26 cellular contexts compared by ENCODE assay signal in genomic region chr16:31697744-31698125, GRCh38.
A peak's percentile ranks its signal among the peaks of the same experiment; 100 is the strongest.
DNase-seq lines count a peak whose midpoint lies in the region; ATAC-seq, FAIRE-seq and TF ChIP-seq lines count a peak whose summit lies in the region.
"Had no signal": no experiment of that assay in that cellular context is flagged by ENCODE, and none has a peak within 500 bp of the region (broad histone marks: within the 10 kb centered on the region; RNA-seq: fewer than 3 reads in every experiment).

No MANE protein-coding gene starts in this region.

- in situ Hi-C loops in HepG2 (cut with HindIII; ENCODE audit: extremely low pct_ligation_motif_present, low pct_unique_long_range_greater_than_20kb) = loop anchor here (5.0 kb wide), 1 partner anchor 180 kb away; no protein-coding TSS in a partner anchor

- ATAC-seq in HepG2 = no peak
- ATAC-seq in right lobe of liver = no peak
- ATAC-seq in GM18511 (IDR thresholded peaks at IDR 0.05; ENCODE audit: unreplicated experiment) = no peak
- ATAC-seq: GM12878 had no signal

- TF ChIP-seq EP300 in HepG2 (IDR thresholded peaks at IDR 0.05; ENCODE audit: low read depth in 2 of 2, low read length in 2 of 2) (no peak), HepG2 (CRISPR knock-in tag; IDR thresholded peaks at IDR 0.05; ENCODE audit: borderline replicate concordance) (no peak)

- peaks cover 1% of the 10 kb centered on the region for H3K36me3 Mint-ChIP-seq in progenitor cell of endocrine pancreas (ENCODE audit: insufficient read depth)

- FAIRE-seq in HepG2 (lab: Jason Lieb, UNC) = no peak
- FAIRE-seq: GM12878, GM12892, GM18507, GM19239 had no signal

- peaks cover 5% of the 10 kb centered on the region for H3K27me3 Mint-ChIP-seq in progenitor cell of endocrine pancreas
- H3K27me3 Mint-ChIP-seq: CD4-positive, alpha-beta memory T cell; CD8-positive, alpha-beta memory T cell had no signal

- no peak for TF ChIP-seq RAD21 in HepG2 (CRISPR knock-in tag; IDR thresholded peaks at IDR 0.05)

- TF ChIP-seq CTCF in HepG2 (CRISPR knock-in tag; IDR thresholded peaks at IDR 0.05) (no peak), right lobe of liver (IDR thresholded peaks at IDR 0.05) (no peak), progenitor cell of endocrine pancreas (IDR thresholded peaks at IDR 0.05; ENCODE audit: unreplicated experiment) (no peak), adrenal gland (IDR thresholded peaks at IDR 0.05) (no peak)

- H3K9me3 Mint-ChIP-seq in progenitor cell of endocrine pancreas (ENCODE audit: low read depth) = no peaks in the 10 kb centered on the region
- H3K9me3 Mint-ChIP-seq: CD4-positive, alpha-beta memory T cell; CD4-positive, CD25-positive, alpha-beta regulatory T cell; CD8-positive, alpha-beta memory T cell had no signal

- peaks cover 10% of the 10 kb centered on the region for H3K4me1 Mint-ChIP-seq in progenitor cell of endocrine pancreas (ENCODE audit: low read depth)

- peak overlapping the region; percentile 15 for H3K27ac Mint-ChIP-seq in progenitor cell of endocrine pancreas

- CTCF ChIA-PET in HepG2 (lab: Yijun Ruan, JAX; ENCODE audit: low intra/inter-chr PET ratio, low total read pairs) = no interaction called here

- intact Hi-C loops in HepG2 (cut with micrococcal nuclease; ENCODE audit: unreplicated experiment) = loop anchor here (1.0 to 5.0 kb wide), 3 partner anchors 220 to 315 kb away; partner anchors contain the start of gene ARMC5
- intact Hi-C loops in right lobe of liver (cut with DNase I) = loop anchor here in 1 of 2 donors (10.0 kb wide), 1 partner anchor 223 kb away; the partner anchor contains the start of gene TGFB1I1
- intact Hi-C loops in adrenal gland (cut with DNase I) = no loop called here

- no peak for TF ChIP-seq POLR2A in HepG2 (IDR thresholded peaks at IDR 0.05; ENCODE audit: insufficient read depth in 1 of 2, low read depth in 2 of 2, low read length in 2 of 2)
- no peak for TF ChIP-seq POLR2A in right lobe of liver (IDR thresholded peaks at IDR 0.05)
- no peak for TF ChIP-seq POLR2A in adrenal gland (IDR thresholded peaks at IDR 0.05)

- H3K36me3 ChIP-seq in HepG2 (replicated peaks in 1 of 2; ENCODE audit: control insufficient read depth in 1 of 2, insufficient read depth in 2 of 2, low read length in 2 of 2) (peaks cover 3 to 12% of the 10 kb centered on the region in 2 experiments), right lobe of liver (no peaks in the 10 kb centered on the region), adrenal gland (replicated peaks in 1 of 2) (no peaks in the 10 kb centered on the region)

- H3K27me3 ChIP-seq in HepG2 (ENCODE audit: control insufficient read depth in 1 of 2, insufficient read depth in 2 of 2, low read length in 2 of 2) = no peaks in the 10 kb centered on the region; a peak in 2 of 5 replicates
- H3K27me3 ChIP-seq in right lobe of liver = no peaks in the 10 kb centered on the region
- H3K27me3 ChIP-seq in adrenal gland = no peaks in the 10 kb centered on the region
- H3K27me3 ChIP-seq: BE2C, BLaER1 had no signal

- BruUV-seq in HepG2 (replicated peaks; lab: Mats Ljungman, UMichigan) = no TSS peak

- H3K79me2 ChIP-seq in HepG2 (ENCODE audit: insufficient read depth, low read length) = peaks cover 19% of the 10 kb centered on the region

- H3K9me3 ChIP-seq in HepG2 (ENCODE audit: low read length) (no peaks in the 10 kb centered on the region), right lobe of liver (no peaks in the 10 kb centered on the region), adrenal gland (replicated peaks in 1 of 3) (no peaks in the 10 kb centered on the region)
- H3K9me3 ChIP-seq: BE2C, BLaER1 had no signal

- DNase-seq in HepG2 (ENCODE audit: low spot score) = no peak
- no peak for DNase-seq in right lobe of liver
- peak; percentile 23 for DNase-seq in islet precursor cell
- no peak for DNase-seq in progenitor cell of endocrine pancreas (ENCODE audit: low spot score, unreplicated experiment)
- DNase-seq in adrenal gland = no peak
- DNase-seq: ACHN; BE2C; C1 segment of cervical spinal cord; CD4-positive, alpha-beta memory T cell; CD4-positive, CD25-positive, alpha-beta regulatory T cell; CD8-positive, alpha-beta memory T cell; COR-L47; DMS 273 treated with DMSO at 0.1 percent for 48 hours; DMS153; DMS53; DMS79; DND-41; EL; GDM1 had no signal

- H3K9ac ChIP-seq in HepG2 (ENCODE audit: insufficient read depth, low read depth, low read length) = no peak overlapping the region
- H3K9ac ChIP-seq: BLaER1 had no signal

- H3K27ac ChIP-seq in HepG2 (ENCODE audit: extremely low read length, insufficient read depth, low read length) (no peak overlapping the region), right lobe of liver (no peak overlapping the region), adrenal gland (no peak overlapping the region)
- H3K27ac ChIP-seq: 22Rv1, BLaER1 had no signal

- peak overlapping the region; percentile 41 for H3K4me2 ChIP-seq in HepG2 (ENCODE audit: low read depth, low read length)
- H3K4me2 ChIP-seq: BLaER1 had no signal

- WGBS in HepG2 (ENCODE audit: low lambda C conversion rate) = 61% methylated on average over 4 of the region's 4 CpGs
- 74% methylated on average over 4 of the region's 4 CpGs for WGBS in right lobe of liver (ENCODE audit: insufficient coverage, low coverage, low lambda C conversion rate, missing lambda C conversion rate)
- 72 to 82% (median 78%) methylated on average over 4 of the region's 4 CpGs for WGBS in adrenal gland, 4 donors

- POLR2A ChIA-PET in HepG2 (lab: Yijun Ruan, JAX) = no interaction called here

- H3K4me3 Mint-ChIP-seq in progenitor cell of endocrine pancreas (ENCODE audit: low read depth) = no peak overlapping the region

- no peak overlapping the region for H2AFZ ChIP-seq in HepG2 (ENCODE audit: low read length)

- H4K20me1 ChIP-seq in HepG2 (ENCODE audit: insufficient read depth, low read length) = peaks cover 11% of the 10 kb centered on the region

- H3K4me3 ChIP-seq in HepG2 (replicated peaks in 1 of 3; ENCODE audit: insufficient read depth in 1 of 3, low read depth in 2 of 3, low read length in 3 of 3) (no peak overlapping the region), right lobe of liver (no peak overlapping the region), adrenal gland (no peak overlapping the region)
- H3K4me3 ChIP-seq: BLaER1, GM12878 had no signal

- H3K4me1 ChIP-seq in HepG2 (ENCODE audit: insufficient read depth, low read length) (peaks cover 42% of the 10 kb centered on the region), right lobe of liver (no peaks in the 10 kb centered on the region), adrenal gland (replicated peaks in 1 of 2) (peaks cover 8 to 9% of the 10 kb centered on the region in 2 donors)
- H3K4me1 ChIP-seq: BE2C had no signal

TF ChIP-seq in HepG2, 621 proteins besides CTCF, POLR2A, EP300 and RAD21:
- TF ChIP-seq MAFF (IDR thresholded peaks at IDR 0.05; ENCODE audit: low read depth, low read length) = peak; percentile 41; the same call in 1 of the 2 replicates
- TF ChIP-seq ZNF674 (CRISPR knock-in tag; IDR thresholded peaks at IDR 0.05; ENCODE audit: low read depth) = no peak
- no peak for TF ChIP-seq ZNF430 (CRISPR knock-in tag; IDR thresholded peaks at IDR 0.05)
- TF ChIP-seq MAFK (conservative IDR thresholded peaks at IDR 0.05 in 1 of 2, IDR thresholded peaks at IDR 0.05 in 1 of 2; ENCODE audit: low read length in 2 of 2) = peak in 1 of 2 experiments; percentile 67; a peak in 2 of 4 replicates
- no peak for TF ChIP-seq NBN (conservative IDR thresholded peaks at IDR 0.05)
- no peak for TF ChIP-seq HOXA5 (CRISPR knock-in tag; IDR thresholded peaks at IDR 0.05)
